1 cellular context compared by ENCODE assay signal in the genomic region with DNA sequence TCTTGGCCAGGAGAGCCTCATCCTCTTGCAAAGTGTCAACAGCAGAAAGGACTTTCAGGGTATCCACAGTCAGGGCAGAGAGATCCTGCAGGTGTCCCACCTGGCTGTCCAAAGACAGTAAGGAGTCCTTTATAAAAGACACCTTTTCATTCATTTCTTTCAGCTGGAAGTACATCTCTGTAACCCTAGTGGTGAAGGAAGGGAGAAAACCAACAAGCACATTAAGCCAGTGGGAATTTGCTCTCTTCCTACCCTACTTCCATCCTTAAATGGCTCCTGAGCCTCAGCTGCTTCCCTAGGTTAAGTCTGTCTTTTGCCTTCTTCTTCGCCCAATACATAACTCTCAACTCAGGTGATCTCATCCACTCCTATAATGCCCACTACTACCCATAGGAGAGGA.
TF ChIP-seq lines count a peak whose summit lies in the region.

No MANE protein-coding gene starts in this region.

TF ChIP-seq in H1, 55 proteins besides CTCF, POLR2A, EP300 and RAD21 (continued from another document):
- TF ChIP-seq CEBPB (IDR thresholded peaks at IDR 0.05; ENCODE audit: low read depth, low read length), result no peak
- TF ChIP-seq KDM1A (IDR thresholded peaks at IDR 0.05; ENCODE audit: borderline replicate concordance, low read length), result no peak
- no peak for TF ChIP-seq TEAD4 (IDR thresholded peaks at IDR 0.05; ENCODE audit: low read depth, low read length)
- TF ChIP-seq, protein P1, sequence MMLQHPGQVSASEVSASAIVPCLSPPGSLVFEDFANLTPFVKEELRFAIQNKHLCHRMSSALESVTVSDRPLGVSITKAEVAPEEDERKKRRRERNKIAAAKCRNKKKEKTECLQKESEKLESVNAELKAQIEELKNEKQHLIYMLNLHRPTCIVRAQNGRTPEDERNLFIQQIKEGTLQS (IDR thresholded peaks at IDR 0.05; ENCODE audit: insufficient read depth, low read depth, low read length), result no peak
